ENCODE assay signal across 4 cellular contexts in the genomic region with DNA sequence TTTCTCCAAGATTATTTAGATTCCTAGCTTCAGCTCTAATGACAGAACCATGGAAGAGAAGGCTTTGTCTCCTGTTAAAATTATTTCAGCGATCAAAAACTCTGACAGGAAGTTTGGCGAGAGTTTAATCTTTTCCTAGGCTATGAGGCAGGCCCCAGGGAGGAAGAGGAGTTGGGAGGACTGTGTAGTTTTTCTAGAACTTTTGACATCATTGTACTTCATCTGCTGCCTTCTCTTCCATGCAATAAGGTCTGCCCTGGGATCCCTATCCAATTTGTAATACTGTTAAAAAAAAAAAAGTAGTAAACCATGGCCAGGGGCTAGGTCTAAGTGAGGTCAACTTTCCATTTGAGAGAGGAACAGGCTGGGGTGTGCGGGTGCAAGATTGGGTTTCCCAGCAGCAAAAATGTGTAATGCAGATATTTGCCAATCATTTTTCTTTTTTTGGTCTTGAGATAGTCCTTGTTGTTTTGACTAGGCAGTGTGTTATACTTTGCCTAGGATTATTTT.
"Had no signal": no experiment of that assay in that cellular context is flagged by ENCODE, and none has a peak within 500 bp of the region (broad histone marks: within the 10 kb centered on the region; RNA-seq: fewer than 3 reads in every experiment).

No MANE protein-coding gene starts in this region.

- H3K4me3 ChIP-seq: GM23248 had no signal

- H3K27ac Mint-ChIP-seq: H9 had no signal

- H3K27ac ChIP-seq: GM23248 had no signal

- H3K4me3 Mint-ChIP-seq: H9 had no signal

- DNase-seq: GM23248, H9, HCEC 1CT, IMR-90 had no signal
